In genomic region chr10:113368660-113369059, GRCh38 we compare ENCODE assay signal across 21 cellular contexts.
"Had no signal": no experiment of that assay in that cellular context is flagged by ENCODE, and none has a peak within 500 bp of the region (broad histone marks: within the 10 kb centered on the region; RNA-seq: fewer than 3 reads in every experiment).

No MANE protein-coding gene starts in this region.

- ATAC-seq: effector memory CD8-positive, alpha-beta T cell; gastrocnemius medialis; heart right ventricle; left cardiac atrium; left lung; left ventricle myocardium superior; lower lobe of right lung; mucosa of descending colon had no signal

- DNase-seq: colonic mucosa; cortex of kidney; effector CD8-positive, alpha-beta T cell; effector memory CD8-positive, alpha-beta T cell; endodermal cell; erythroblast; esophagus squamous epithelium; foreskin fibroblast; foreskin melanocyte; gastrocnemius medialis; glutamatergic neuron; head of caudate nucleus; heart right ventricle; left cardiac atrium; left lung; left ventricle myocardium superior; lower lobe of right lung; mesenchymal stem cell; mucosa of descending colon; naive B cell had no signal

- H3K27me3 ChIP-seq: colonic mucosa, gastrocnemius medialis, heart right ventricle, left lung had no signal

- H3K9me3 ChIP-seq: colonic mucosa, gastrocnemius medialis, lower lobe of right lung, mucosa of descending colon had no signal

- H3K27ac ChIP-seq: colonic mucosa, epithelial cell of prostate, esophagus squamous epithelium, gastrocnemius medialis, heart right ventricle, left lung, lower lobe of right lung had no signal

- H3K4me1 ChIP-seq: colonic mucosa, gastrocnemius medialis, heart right ventricle, left lung, lower lobe of right lung had no signal

- H3K36me3 ChIP-seq: colonic mucosa, esophagus squamous epithelium, gastrocnemius medialis, heart right ventricle, left lung, lower lobe of right lung had no signal

- H3K4me3 ChIP-seq: colonic mucosa, esophagus squamous epithelium, gastrocnemius medialis, heart right ventricle, left lung, lower lobe of right lung, mucosa of descending colon had no signal
